Comparison of ENCODE assay signal across 25 cellular contexts in the genomic region with DNA sequence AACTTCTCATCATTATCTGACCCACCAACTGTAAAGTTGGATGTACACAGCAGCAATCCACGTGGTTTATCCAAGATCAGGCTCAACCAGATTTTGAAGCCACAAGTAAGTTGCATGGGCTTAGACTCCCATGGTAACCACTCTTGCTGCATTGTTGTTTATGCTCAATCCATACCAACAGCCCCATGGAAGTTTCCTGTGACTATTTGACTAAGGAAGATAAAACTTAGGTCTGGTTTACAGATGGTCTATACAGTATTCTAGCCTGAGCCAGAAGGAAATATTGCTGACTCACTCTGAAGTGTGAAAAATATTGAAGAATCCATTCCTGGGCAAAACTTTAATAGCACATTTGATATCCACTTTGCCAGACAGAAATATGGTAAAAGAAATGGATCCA.
A peak's percentile ranks its signal among the peaks of the same experiment; 100 is the strongest.
DNase-seq lines count a peak whose midpoint lies in the region; ATAC-seq, FAIRE-seq and TF ChIP-seq lines count a peak whose summit lies in the region.
"Had no signal": no experiment of that assay in that cellular context is flagged by ENCODE, and none has a peak within 500 bp of the region (broad histone marks: within the 10 kb centered on the region; RNA-seq: fewer than 3 reads in every experiment).

No MANE protein-coding gene starts in this region.

- no peaks in the 10 kb centered on the region for H3K79me1 ChIP-seq in mesenchymal stem cell (replicated peaks; ENCODE audit: low read length, poor library complexity, severe bottlenecking)

- H3K79me2 ChIP-seq in PC-9 (ENCODE audit: low read depth) (no peaks in the 10 kb centered on the region), endothelial cell of umbilical vein (ENCODE audit: control insufficient read depth, insufficient read depth, low read length) (no peaks in the 10 kb centered on the region)

- peaks cover 16% of the 10 kb centered on the region for H3K4me1 ChIP-seq in PC-9 (replicated peaks; ENCODE audit: insufficient read depth)
- H3K4me1 ChIP-seq in endothelial cell of umbilical vein (ENCODE audit: control insufficient read depth, extremely low read depth, insufficient read depth, low read length) = no peaks in the 10 kb centered on the region
- H3K4me1 ChIP-seq in mesenchymal stem cell (ENCODE audit: control insufficient read depth, insufficient read depth, low read depth, low read length) = no peaks in the 10 kb centered on the region
- H3K4me1 ChIP-seq: breast epithelium, HAP-1, psoas muscle had no signal

- H3K23ac ChIP-seq in mesenchymal stem cell (ENCODE audit: low read length in 2 of 2) = no peak overlapping the region

- H3K27me3 ChIP-seq in PC-9 (ENCODE audit: insufficient read depth, low read depth) (no peaks in the 10 kb centered on the region), endothelial cell of umbilical vein (ENCODE audit: control insufficient read depth in 2 of 2, insufficient read depth in 2 of 2, low read length in 2 of 2) (no peaks in the 10 kb centered on the region), mesenchymal stem cell (ENCODE audit: control insufficient read depth in 1 of 2, insufficient read depth in 1 of 2, low read length in 2 of 2) (no peaks in the 10 kb centered on the region)
- H3K27me3 ChIP-seq: breast epithelium, dorsolateral prefrontal cortex, neural progenitor cell, thyroid gland had no signal

- no peak overlapping the region for H2BK15ac ChIP-seq in mesenchymal stem cell (ENCODE audit: low read depth, poor library complexity, severe bottlenecking)

- H3K27ac ChIP-seq in PC-9 (peak overlapping the region; percentile 47), endothelial cell of umbilical vein (ENCODE audit: insufficient read depth, low read depth, low read length) (no peak overlapping the region), mesenchymal stem cell (ENCODE audit: low read length, poor library complexity, severe bottlenecking) (no peak overlapping the region)
- H3K27ac ChIP-seq: breast epithelium, dorsolateral prefrontal cortex, neural progenitor cell, psoas muscle had no signal

- no peak overlapping the region for H2BK120ac ChIP-seq in mesenchymal stem cell (ENCODE audit: low read depth, low read length)

- H3K36me3 ChIP-seq in PC-9 (ENCODE audit: low read depth) (no peaks in the 10 kb centered on the region), endothelial cell of umbilical vein (ENCODE audit: control insufficient read depth in 2 of 2, extremely low read depth in 1 of 2, insufficient read depth in 2 of 2, low read length in 2 of 2) (no peaks in the 10 kb centered on the region), mesenchymal stem cell (ENCODE audit: control insufficient read depth in 1 of 2, insufficient read depth in 2 of 2, low read depth in 1 of 2, low read length in 2 of 2) (no peaks in the 10 kb centered on the region)
- H3K36me3 ChIP-seq: breast epithelium, HAP-1, neural progenitor cell, thyroid gland had no signal

- 55% methylated on average over 1 of the region's 1 CpG for WGBS in mesenchymal stem cell

- POLR2A ChIA-PET in PC-9 (lab: Charles Lee; ENCODE audit: unreplicated experiment) = no interaction called here
- POLR2A ChIA-PET in endothelial cell of umbilical vein (lab: Charles Lee) = no interaction called here

- no peak for ATAC-seq in GM21717 (IDR thresholded peaks at IDR 0.05; ENCODE audit: unreplicated experiment)
- ATAC-seq: left lobe of liver, psoas muscle had no signal

- intact Hi-C loops in PC-9 (cut with micrococcal nuclease; ENCODE audit: unreplicated experiment) = no loop called here
- intact Hi-C loops in endothelial cell of umbilical vein (cut with micrococcal nuclease) = no loop called here

- TF ChIP-seq POLR2A in endothelial cell of umbilical vein (IDR thresholded peaks at IDR 0.05; ENCODE audit: low read depth, low read length) = no peak

- no peak for TF ChIP-seq CTCF in PC-9 (conservative IDR thresholded peaks at IDR 0.05)
- no peak for TF ChIP-seq CTCF in endothelial cell of umbilical vein (IDR thresholded peaks at IDR 0.05; ENCODE audit: extremely low read depth in 1 of 2, insufficient read depth in 1 of 2, low read depth in 1 of 2, low read length in 2 of 2)

- H2BK12ac ChIP-seq in mesenchymal stem cell (ENCODE audit: low read length in 2 of 2) = no peak overlapping the region

- H3K9me3 ChIP-seq in PC-9 (ENCODE audit: insufficient read depth, low read depth) = no peaks in the 10 kb centered on the region
- H3K9me3 ChIP-seq in endothelial cell of umbilical vein (replicated peaks; ENCODE audit: control insufficient read depth, insufficient read depth, low read length) = no peaks in the 10 kb centered on the region
- H3K9me3 ChIP-seq in mesenchymal stem cell (ENCODE audit: control insufficient read depth, low read length) = no peaks in the 10 kb centered on the region
- H3K9me3 ChIP-seq: breast epithelium, HAP-1, psoas muscle, thyroid gland had no signal

- peak overlapping the region; percentile 30 for H4K8ac ChIP-seq in mesenchymal stem cell (ENCODE audit: low read length)

- H3K4me2 ChIP-seq in PC-9 = 0 out of 2 replicates have a peak overlapping the region, but pooled peaks have one; percentile 19
- H3K4me2 ChIP-seq in endothelial cell of umbilical vein (ENCODE audit: insufficient read depth, low read length) = no peak overlapping the region
- no peak overlapping the region for H3K4me2 ChIP-seq in mesenchymal stem cell (ENCODE audit: low read length, poor library complexity, severe bottlenecking)
- H3K4me2 ChIP-seq: neural progenitor cell had no signal

- H3K4me3 ChIP-seq in PC-9 (no peak overlapping the region), endothelial cell of umbilical vein (replicated peaks in 1 of 3; ENCODE audit: insufficient read depth in 1 of 3, low read depth in 1 of 3, low read length in 3 of 3) (no peak overlapping the region), mesenchymal stem cell (ENCODE audit: insufficient read depth in 1 of 2, low read depth in 1 of 2, low read length in 2 of 2) (no peak overlapping the region)
- H3K4me3 ChIP-seq: breast epithelium, dorsolateral prefrontal cortex, HAP-1, neural progenitor cell, psoas muscle, thyroid gland had no signal

- no peak overlapping the region; the same call in 1 of the 2 replicates for H2AFZ ChIP-seq in PC-9
- H2AFZ ChIP-seq in endothelial cell of umbilical vein (ENCODE audit: low read depth, low read length) = peak overlapping the region; percentile 35
- no peak overlapping the region for H2AFZ ChIP-seq in mesenchymal stem cell (ENCODE audit: low read depth, low read length)
- H2AFZ ChIP-seq: neural progenitor cell had no signal

- DNase-seq in EH (ENCODE audit: low read depth) = peak; percentile 20
- DNase-seq in PC-9 = peak in 1 of 2 experiments; percentile 59
- peak; percentile 24 for DNase-seq in endothelial cell of umbilical vein (ENCODE audit: low read depth, low spot score)
- DNase-seq in mesenchymal stem cell = peak; percentile 70
- DNase-seq in cortex of kidney (lab: John Stamatoyannopoulos, UW) = no peak
- no peak for DNase-seq in germinal center (ENCODE audit: low spot score)
- DNase-seq in activated CD4-positive, alpha-beta T cell treated with anti-CD3 and anti-CD28 coated beads, Interleukin-2, amount 50 U/mL, for 1 hour = no peak
- DNase-seq: activated naive CD8-positive, alpha-beta T cell treated with anti-CD3 and anti-CD28 coated beads, Interleukin-2, amount 10 ng/mL, durations not matched to agents 7 days and 5 days; activated T-cell treated with anti-CD3 and anti-CD28 coated beads, Interleukin-2, amount 50 U/mL, for 72 hours; dorsolateral prefrontal cortex; erythroblast; glutamatergic neuron; NCI-H1105 treated with DMSO at 0.1 percent for 48 hours; NCI-H524; psoas muscle; small intestine; stimulated activated CD4-positive, alpha-beta T cell treated with anti-CD3 and anti-CD28 coated beads, Interleukin-2, amount 100 ng/mL, for 48 hours; stimulated activated naive CD4-positive, alpha-beta T cell treated with Interleukin-2 at 50 U/mL for 16 hours; thyroid gland had no signal

- FAIRE-seq in endothelial cell of umbilical vein (lab: Jason Lieb, UNC) = no peak
- FAIRE-seq: GM12891, small intestine had no signal

- H2BK5ac ChIP-seq in mesenchymal stem cell (ENCODE audit: low read depth, low read length, poor library complexity, severe bottlenecking) = no peak overlapping the region

- H3K9ac ChIP-seq in endothelial cell of umbilical vein (replicated peaks; ENCODE audit: extremely low read depth, insufficient read depth, low read length) (no peak overlapping the region), mesenchymal stem cell (ENCODE audit: low read length) (no peak overlapping the region)
- H3K9ac ChIP-seq: neural progenitor cell had no signal

- H3K9me1 ChIP-seq in endothelial cell of umbilical vein (replicated peaks; ENCODE audit: control insufficient read depth, extremely low read depth, insufficient read depth, low read length) = no peaks in the 10 kb centered on the region

- H3K9me2 ChIP-seq in PC-9 (ENCODE audit: insufficient read depth) = no peaks in the 10 kb centered on the region

- H3K4ac ChIP-seq in mesenchymal stem cell (ENCODE audit: low read depth in 1 of 2, low read length in 2 of 2) = no peak overlapping the region

- H2AK5ac ChIP-seq in mesenchymal stem cell (ENCODE audit: low read length, severe bottlenecking) = no peak overlapping the region

- no peak overlapping the region for H3K14ac ChIP-seq in mesenchymal stem cell (ENCODE audit: low read length in 2 of 2)

- CTCF ChIA-PET in PC-9 (lab: Charles Lee) (no interaction called here), endothelial cell of umbilical vein (lab: Charles Lee) (interaction anchor here (2.1 kb wide), 1 partner anchor 9 kb away, joined by 4 read pairs; no protein-coding TSS in a partner anchor)

- peaks cover 4% of the 10 kb centered on the region; the same call in 1 of the 2 replicates for H3F3A ChIP-seq in PC-9 (ENCODE audit: insufficient read depth, low read depth)

- H4K91ac ChIP-seq in mesenchymal stem cell (ENCODE audit: low read length) = no peak overlapping the region

- H4K20me1 ChIP-seq in PC-9 (ENCODE audit: insufficient read depth) (no peaks in the 10 kb centered on the region), endothelial cell of umbilical vein (replicated peaks; ENCODE audit: control insufficient read depth, extremely low read depth, insufficient read depth, low read length) (no peaks in the 10 kb centered on the region)

- BruUV-seq in PC-9 (replicated peaks; lab: Mats Ljungman, UMichigan) (no TSS peak), endothelial cell of umbilical vein (replicated peaks; lab: Mats Ljungman, UMichigan) (no TSS peak)

- H3K18ac ChIP-seq in mesenchymal stem cell (ENCODE audit: low read depth in 1 of 2, low read length in 2 of 2) = no peak overlapping the region

- dilution Hi-C loops in endothelial cell of umbilical vein (cut with MboI; ENCODE audit: extremely low pct_ligation_motif_present, low sequenced_read_pairs) = no loop called here

TF ChIP-seq in endothelial cell of umbilical vein, 7 proteins besides CTCF, POLR2A, EP300 and RAD21 (continues in another document):
- no peak for TF ChIP-seq JUN (IDR thresholded peaks at IDR 0.05; ENCODE audit: borderline replicate concordance, insufficient read depth, insufficient read length, low read depth)
- TF ChIP-seq GATA2 (IDR thresholded peaks at IDR 0.05; ENCODE audit: insufficient read depth, insufficient read length, low read depth, low read length) = no peak
- TF ChIP-seq EZH2 (IDR thresholded peaks at IDR 0.05; ENCODE audit: borderline replicate concordance, low read depth, low read length, severe bottlenecking) = no peak
- no peak for TF ChIP-seq FOS (IDR thresholded peaks at IDR 0.05; ENCODE audit: borderline replicate concordance, insufficient read depth, low read length)

Comparison
In these comparisons a context has a peak if more than half of its experiments do, and no peak if none do; other contexts are left out.
1. DNase-seq: peak in EH (single experiment), endothelial cell of umbilical vein (single experiment) and mesenchymal stem cell (single experiment); none in cortex of kidney (single experiment), germinal center (single experiment) and activated CD4-positive, alpha-beta T cell treated with anti-CD3 and anti-CD28 coated beads, Interleukin-2, amount 50 U/mL, for 1 hour (single experiment).